28 cellular contexts compared by ENCODE assay signal in genomic region chr7:72577107-72577506, GRCh38.
"Had no signal": no experiment of that assay in that cellular context is flagged by ENCODE, and none has a peak within 500 bp of the region (broad histone marks: within the 10 kb centered on the region; RNA-seq: fewer than 3 reads in every experiment).

No MANE protein-coding gene starts in this region.

- H3K4me1 ChIP-seq: left lung, lower lobe of right lung, right atrium auricular region, stomach, testis, thyroid gland, transverse colon, upper lobe of left lung had no signal

- H3K27ac Mint-ChIP-seq: immature natural killer cell; nephron; neural progenitor cell; stimulated activated naive B cell treated with anti-CD40 and anti-IgM and Interleukin-4, amounts not matched to agents 10 μg/mL and 1 μg/mL and 100 μg/mL, for 72 hours had no signal

- H2AFZ ChIP-seq: neural progenitor cell had no signal

- H3K9me3 Mint-ChIP-seq: immature natural killer cell; nephron; neural progenitor cell; stimulated activated naive B cell treated with anti-CD40 and anti-IgM and Interleukin-4, amounts not matched to agents 10 μg/mL and 1 μg/mL and 100 μg/mL, for 72 hours had no signal

- H3K27ac ChIP-seq: left lung, lower lobe of right lung, neural progenitor cell, neutrophil, ovary, right atrium auricular region, skin epidermis, stomach, testis, thyroid gland, transverse colon, upper lobe of left lung had no signal

- DNase-seq: hypothalamus; immature natural killer cell; kidney; left colon; left lung; lower lobe of right lung; mammary epithelial cell; mesenchymal stem cell; naive thymus-derived CD8-positive, alpha-beta T cell; occipital lobe; ovary; stimulated activated CD4-positive, alpha-beta T cell treated with anti-CD3 and anti-CD28 coated beads, Interleukin-12 subunit alpha, Interleukin-12 subunit beta, amount 100 ng/mL, for 4 hours; stimulated activated CD4-positive, alpha-beta T cell treated with anti-CD3 and anti-CD28 coated beads, Interleukin-15, amount 100 ng/mL, for 24 hours; stimulated activated CD4-positive, alpha-beta T cell treated with anti-CD3 and anti-CD28 coated beads, Interleukin-2, amount 100 ng/mL, for 24 hours; stimulated activated CD4-positive, alpha-beta T cell treated with anti-CD3 and anti-CD28 coated beads, Interleukin-4, amount 100 ng/mL, for 1 hour; stimulated activated naive B cell treated with anti-CD40 and anti-IgM and Interleukin-4, amounts not matched to agents 10 μg/mL and 1 μg/mL and 100 μg/mL, for 72 hours; stimulated activated naive CD8-positive, alpha-beta T cell treated with anti-CD3 and anti-CD28 coated beads, Interleukin-15, Interleukin-2, amounts not matched to agents 100 U/mL and 50 U/mL, for 24 hours; stomach; testis; transverse colon; upper lobe of left lung had no signal

- ATAC-seq: left colon; left lung; naive thymus-derived CD8-positive, alpha-beta T cell; stimulated activated naive B cell treated with anti-CD40 and anti-IgM and Interleukin-4, amounts not matched to agents 10 μg/mL and 1 μg/mL and 100 μg/mL, for 72 hours; stimulated activated naive CD8-positive, alpha-beta T cell treated with anti-CD3 and anti-CD28 coated beads, Interleukin-15, Interleukin-2, amounts not matched to agents 100 U/mL and 50 U/mL, for 24 hours had no signal

- H3K36me3 ChIP-seq: neural progenitor cell, neutrophil, ovary, right atrium auricular region, thyroid gland, transverse colon had no signal

- H3K4me3 ChIP-seq: left lung, lower lobe of right lung, neural progenitor cell, ovary, right atrium auricular region, skin epidermis, stomach, testis, thyroid gland, transverse colon, upper lobe of left lung had no signal

- H3K9me3 ChIP-seq: left lung, lower lobe of right lung, neutrophil, ovary, right atrium auricular region, stomach, testis, thyroid gland, transverse colon, upper lobe of left lung had no signal

- H3K36me3 Mint-ChIP-seq: neural progenitor cell had no signal

- H3K9ac ChIP-seq: neural progenitor cell had no signal

- H3K27me3 ChIP-seq: left lung, neural progenitor cell, neutrophil, ovary, right atrium auricular region, stomach, testis, thyroid gland, transverse colon, upper lobe of left lung had no signal

- H3K4me3 Mint-ChIP-seq: immature natural killer cell; nephron; neural progenitor cell; stimulated activated naive B cell treated with anti-CD40 and anti-IgM and Interleukin-4, amounts not matched to agents 10 μg/mL and 1 μg/mL and 100 μg/mL, for 72 hours had no signal

- H3K4me1 Mint-ChIP-seq: immature natural killer cell; stimulated activated naive B cell treated with anti-CD40 and anti-IgM and Interleukin-4, amounts not matched to agents 10 μg/mL and 1 μg/mL and 100 μg/mL, for 72 hours had no signal

- H3K4me2 ChIP-seq: neural progenitor cell had no signal

- H3K27me3 Mint-ChIP-seq: naive thymus-derived CD8-positive, alpha-beta T cell; progenitor cell of endocrine pancreas; stimulated activated naive B cell treated with anti-CD40 and anti-IgM and Interleukin-4, amounts not matched to agents 10 μg/mL and 1 μg/mL and 100 μg/mL, for 72 hours had no signal
